Comparison of ENCODE assay signal across 11 cellular contexts in genomic region chr19:1295169-1296012, GRCh38. TPM values are rescaled to one million over a fixed set of nuclear protein-coding genes. Genes with fewer than 3 reads are reported as not detected.
A peak's percentile ranks its signal among the peaks of the same experiment; 100 is the strongest.
DNase-seq lines count a peak whose midpoint lies in the region; TF ChIP-seq lines count a peak whose summit lies in the region.
"Had no signal": no experiment of that assay in that cellular context is flagged by ENCODE, and none has a peak within 500 bp of the region (broad histone marks: within the 10 kb centered on the region; RNA-seq: fewer than 3 reads in every experiment).

No MANE protein-coding gene starts in this region.

- TF ChIP-seq CTCF in mesothelial cell of epicardium (IDR thresholded peaks at IDR 0.05; ENCODE audit: unreplicated experiment) = no peak

- peaks cover 2% of the 10 kb centered on the region for H3K4me1 Mint-ChIP-seq in activated naive CD8-positive, alpha-beta T cell treated with anti-CD3 and anti-CD28 coated beads for 36 hours
- H3K4me1 Mint-ChIP-seq in mesothelial cell of epicardium = no peaks in the 10 kb centered on the region

- no peak overlapping the region for H3K27ac Mint-ChIP-seq in activated naive CD8-positive, alpha-beta T cell treated with anti-CD3 and anti-CD28 coated beads for 36 hours
- H3K27ac Mint-ChIP-seq in mesothelial cell of epicardium = no peak overlapping the region

- peaks cover 28% of the 10 kb centered on the region for H3K27me3 Mint-ChIP-seq in activated naive CD8-positive, alpha-beta T cell treated with anti-CD3 and anti-CD28 coated beads for 36 hours
- H3K27me3 Mint-ChIP-seq in mesothelial cell of epicardium (ENCODE audit: low read depth) = no peaks in the 10 kb centered on the region

- no peaks in the 10 kb centered on the region for H3K36me3 Mint-ChIP-seq in activated naive CD8-positive, alpha-beta T cell treated with anti-CD3 and anti-CD28 coated beads for 36 hours
- no peaks in the 10 kb centered on the region for H3K36me3 Mint-ChIP-seq in mesothelial cell of epicardium

- no peaks in the 10 kb centered on the region for H3K9me3 Mint-ChIP-seq in activated naive CD8-positive, alpha-beta T cell treated with anti-CD3 and anti-CD28 coated beads for 36 hours
- H3K9me3 Mint-ChIP-seq in mesothelial cell of epicardium = no peaks in the 10 kb centered on the region

- POLR2A ChIA-PET in HEK293T (lab: Yijun Ruan, JAX) = no interaction called here

- DNase-seq in AG20443 (ENCODE audit: low spot score) (peak; percentile 85), HEK293T (ENCODE audit: extremely low spot score) (peak; percentile 89), mesothelial cell of epicardium (ENCODE audit: low spot score in 2 of 2, unreplicated experiment in 2 of 2) (no peak), NCI-H226 (no peak), COLO668 (lab: John Stamatoyannopoulos, UW; ENCODE audit: unreplicated experiment) (no peak), GDM1 (lab: John Stamatoyannopoulos, UW) (no peak)
- DNase-seq in activated naive CD8-positive, alpha-beta T cell treated with anti-CD3 and anti-CD28 coated beads for 36 hours = peak; percentile 55
- DNase-seq in central memory CD4-positive, alpha-beta T cell = no peak
- DNase-seq: EL, NCI-H1105 had no signal

- H3K4me3 Mint-ChIP-seq in activated naive CD8-positive, alpha-beta T cell treated with anti-CD3 and anti-CD28 coated beads for 36 hours = no peak overlapping the region
- peak overlapping the region; percentile 30 for H3K4me3 Mint-ChIP-seq in mesothelial cell of epicardium

- CTCF ChIA-PET in HEK293T (lab: Yijun Ruan, JAX) = no interaction called here

TF ChIP-seq in HEK293T, 16 proteins besides CTCF, POLR2A, EP300 and RAD21:
- TF ChIP-seq CTBP1 (IDR thresholded peaks at IDR 0.05; ENCODE audit: borderline replicate concordance) (no peak), SP1 (IDR thresholded peaks at IDR 0.05) (0 out of 2 replicates have a peak, but pooled peaks have one; percentile 6)

RNA-seq across cellular contexts. Expression of gene EFNA2, which starts 9.7 kb away (rescaled TPM):
- not detected for total RNA-seq in activated naive CD8-positive, alpha-beta T cell treated with anti-CD3 and anti-CD28 coated beads for 36 hours
- 13.1 to 15.0 TPM (median 14.0 TPM) in 3 replicates for total RNA-seq in mesothelial cell of epicardium
- total RNA-seq: myocyte had no signal

RNA-seq across cellular contexts. Expression of gene FAM174C, which starts 20.1 kb away (rescaled TPM):
- total RNA-seq in activated naive CD8-positive, alpha-beta T cell treated with anti-CD3 and anti-CD28 coated beads for 36 hours = 100 to 1,000 TPM in 1 of 2 experiments, 10 to 100 TPM in 1; 99.8 to 101 TPM
- total RNA-seq in mesothelial cell of epicardium = 24.4 to 25.8 TPM (median 25.5 TPM) in 3 replicates

RNA-seq across cellular contexts. Expression of gene CIRBP, which starts 26.3 kb away (rescaled TPM):
- total RNA-seq in activated naive CD8-positive, alpha-beta T cell treated with anti-CD3 and anti-CD28 coated beads for 36 hours = 100 to 1,000 TPM; 208 to 216 TPM
- 659 to 674 TPM (median 670 TPM) in 3 replicates for total RNA-seq in mesothelial cell of epicardium

RNA-seq across cellular contexts. Expression of gene MIDN, which starts 47.0 kb away (rescaled TPM):
- 10 to 100 TPM; 29.3 to 29.6 TPM for total RNA-seq in activated naive CD8-positive, alpha-beta T cell treated with anti-CD3 and anti-CD28 coated beads for 36 hours
- total RNA-seq in mesothelial cell of epicardium = 168 to 177 TPM (median 172 TPM) in 3 replicates

RNA-seq across cellular contexts. Expression of gene ATP5F1D, which starts 53.8 kb away (rescaled TPM):
- 100 to 1,000 TPM; 175 to 177 TPM for total RNA-seq in activated naive CD8-positive, alpha-beta T cell treated with anti-CD3 and anti-CD28 coated beads for 36 hours
- 105 to 115 TPM (median 108 TPM) in 3 replicates for total RNA-seq in mesothelial cell of epicardium

Comparison
In these comparisons a context has a peak if more than half of its experiments do, and no peak if none do; other contexts are left out.
1. DNase-seq: peak in AG20443 (single experiment), HEK293T (single experiment) and activated naive CD8-positive, alpha-beta T cell treated with anti-CD3 and anti-CD28 coated beads for 36 hours (single experiment); none in mesothelial cell of epicardium (0 of 2), NCI-H226 (single experiment), COLO668 (single experiment), GDM1 (single experiment) and central memory CD4-positive, alpha-beta T cell (single experiment).
2. RNA of gene EFNA2, which starts 9.7 kb away (total RNA-seq): 13.1 to 15.0 TPM in mesothelial cell of epicardium; not detected in activated naive CD8-positive, alpha-beta T cell treated with anti-CD3 and anti-CD28 coated beads for 36 hours; every median in the first group is over 10 times any median in the second.